ENCODE assay signal across 8 cellular contexts in the genomic region with DNA sequence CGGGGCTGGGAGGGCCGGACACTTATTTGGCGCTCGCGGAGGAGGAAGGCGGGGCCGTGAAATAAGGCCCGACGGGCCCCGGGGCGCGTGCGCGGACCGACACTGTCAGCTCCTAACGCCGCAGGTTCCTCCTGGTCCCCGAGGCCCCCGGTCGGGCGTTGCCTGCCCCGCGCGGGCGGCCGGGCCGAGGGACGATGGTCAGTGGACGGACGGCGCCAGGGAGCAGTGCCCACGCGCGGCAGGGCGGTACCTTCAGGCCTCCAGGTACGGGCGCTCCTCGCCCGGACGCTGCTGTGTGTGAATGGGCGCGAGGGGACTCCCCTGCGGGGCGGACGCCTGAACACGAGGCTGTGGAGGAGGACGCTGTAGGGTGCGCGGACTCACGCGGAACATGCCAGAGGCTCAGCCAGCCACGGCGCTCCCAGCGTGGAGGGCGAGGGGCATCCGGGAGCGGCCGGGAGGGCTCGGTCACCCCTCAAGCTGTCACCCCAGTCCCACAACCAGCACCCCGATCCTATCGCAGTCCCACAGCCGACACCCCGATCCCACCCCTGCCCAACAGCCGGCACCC. TPM values are rescaled to one million over a fixed set of nuclear protein-coding genes. Genes with fewer than 3 reads are reported as not detected.
DNase-seq lines count a peak whose midpoint lies in the region; TF ChIP-seq lines count a peak whose summit lies in the region.

No MANE protein-coding gene starts in this region.

- H4K20me1 ChIP-seq in neural progenitor cell (ENCODE audit: low read depth): peaks cover 4% of the 10 kb centered on the region

- TF ChIP-seq CTCF in LNCaP clone FGC (IDR thresholded peaks at IDR 0.05; ENCODE audit: control insufficient read depth, extremely low read depth, insufficient read depth) (no peak), foreskin fibroblast (IDR thresholded peaks at IDR 0.05; ENCODE audit: low read depth, low read length) (no peak), neural progenitor cell (IDR thresholded peaks at IDR 0.05) (no peak)

- peaks cover 28% of the 10 kb centered on the region for H3K4me1 Mint-ChIP-seq in neural progenitor cell

- peaks cover 3% of the 10 kb centered on the region for H3K4me1 ChIP-seq in neural progenitor cell
- peaks cover 19% of the 10 kb centered on the region for H3K4me1 ChIP-seq in stomach smooth muscle (ENCODE audit: control insufficient read depth, insufficient read depth, low read length)

- H3K27me3 ChIP-seq in neural progenitor cell: no peaks in the 10 kb centered on the region
- H3K27me3 ChIP-seq in stomach smooth muscle (ENCODE audit: control insufficient read depth in 1 of 2, insufficient read depth in 2 of 2, low read length in 2 of 2): no peaks in the 10 kb centered on the region

- peak overlapping the region; percentile 91 for H3K4me2 ChIP-seq in neural progenitor cell

- no peak overlapping the region for H3K27ac Mint-ChIP-seq in neural progenitor cell

- peaks cover 37% of the 10 kb centered on the region for H3K79me2 ChIP-seq in neural progenitor cell (ENCODE audit: low read depth)

- H3K9ac ChIP-seq in neural progenitor cell (peak overlapping the region; percentile 58), stomach smooth muscle (ENCODE audit: low read length in 2 of 2) (peak overlapping the region; percentile 84 to 85)

- no peaks in the 10 kb centered on the region for H3K9me3 Mint-ChIP-seq in neural progenitor cell

- DNase-seq in ELR (ENCODE audit: low read depth): peak; percentile 98
- peak; percentile 88 for DNase-seq in H4 (ENCODE audit: low spot score)
- peak; percentile 73 for DNase-seq in LNCaP clone FGC (ENCODE audit: low read depth)
- peak; percentile 88 for DNase-seq in SHP77 treated with DMSO at 0.1 percent for 48 hours (lab: John Stamatoyannopoulos, UW)
- peak; percentile 93 for DNase-seq in activated gamma-delta T cell treated with Interleukin-2 at 50 U/mL for 16 hours
- DNase-seq in foreskin fibroblast: peak; percentile 94 to 98
- peak; percentile 99 for DNase-seq in neural progenitor cell (ENCODE audit: low spot score)

- peaks cover 2% of the 10 kb centered on the region for H3K27me3 Mint-ChIP-seq in neural progenitor cell (ENCODE audit: insufficient read depth, low read depth)

- H3K36me3 Mint-ChIP-seq in neural progenitor cell: peaks cover 4% of the 10 kb centered on the region

- H3K4me3 ChIP-seq in LNCaP clone FGC (ENCODE audit: low read depth, low read length) (peak overlapping the region; percentile 98), foreskin fibroblast (ENCODE audit: low read depth in 1 of 2, low read length in 2 of 2) (peak overlapping the region; percentile 91 to 96), neural progenitor cell (peak overlapping the region; percentile 90), stomach smooth muscle (ENCODE audit: low read length in 2 of 2) (peak overlapping the region; percentile 73 to 93)

- H3K36me3 ChIP-seq in neural progenitor cell (no peaks in the 10 kb centered on the region), stomach smooth muscle (ENCODE audit: control insufficient read depth in 2 of 2, insufficient read depth in 2 of 2, low read length in 2 of 2) (no peaks in the 10 kb centered on the region)

- H3F3A ChIP-seq in neural progenitor cell (ENCODE audit: low read depth): peaks cover 33% of the 10 kb centered on the region

- H3K4me3 Mint-ChIP-seq in neural progenitor cell: peak overlapping the region; percentile 85

- H2AFZ ChIP-seq in neural progenitor cell (replicated peaks): peak overlapping the region; percentile 84

- no peaks in the 10 kb centered on the region for H3K9me3 ChIP-seq in neural progenitor cell (ENCODE audit: low read depth)
- H3K9me3 ChIP-seq in stomach smooth muscle (ENCODE audit: control insufficient read depth in 2 of 2, low read length in 2 of 2): no peaks in the 10 kb centered on the region

- H3K27ac ChIP-seq in neural progenitor cell (no peak overlapping the region), stomach smooth muscle (ENCODE audit: low read length) (peak overlapping the region; percentile 80)

RNA-seq across cellular contexts. Expression of a gene that starts 0.3 kb away (rescaled TPM):
- 5.5 and 6.0 TPM in 2 replicates for total RNA-seq in H4 (2014; rRNA removed; shearing (Covaris generic))
- 8.0 and 18.6 TPM in 2 replicates for total RNA-seq in neural progenitor cell (ENCODE audit: low replicate concordance)

RNA-seq across cellular contexts. Expression of a gene that starts 26.0 kb away (rescaled TPM):
- total RNA-seq in H4 (2014; rRNA removed; shearing (Covaris generic)): 9.4 and 18.9 TPM in 2 replicates
- total RNA-seq in neural progenitor cell (ENCODE audit: low replicate concordance): 3.3 and 6.1 TPM in 2 replicates

RNA-seq across cellular contexts. Expression of a gene that starts 30.9 kb away (rescaled TPM):
- 8.6 and 11.6 TPM in 2 replicates for total RNA-seq in H4 (2014; rRNA removed; shearing (Covaris generic))
- 6.0 and 16.7 TPM in 2 replicates for total RNA-seq in neural progenitor cell (ENCODE audit: low replicate concordance)

RNA-seq across cellular contexts. Expression of a gene that starts 53.2 kb away (rescaled TPM):
- total RNA-seq in H4 (2014; rRNA removed; shearing (Covaris generic)): 12.3 and 23.2 TPM in 2 replicates
- 2.9 and 17.7 TPM in 2 replicates for total RNA-seq in neural progenitor cell (ENCODE audit: low replicate concordance)
